11 cellular contexts compared by ENCODE assay signal in the genomic region with DNA sequence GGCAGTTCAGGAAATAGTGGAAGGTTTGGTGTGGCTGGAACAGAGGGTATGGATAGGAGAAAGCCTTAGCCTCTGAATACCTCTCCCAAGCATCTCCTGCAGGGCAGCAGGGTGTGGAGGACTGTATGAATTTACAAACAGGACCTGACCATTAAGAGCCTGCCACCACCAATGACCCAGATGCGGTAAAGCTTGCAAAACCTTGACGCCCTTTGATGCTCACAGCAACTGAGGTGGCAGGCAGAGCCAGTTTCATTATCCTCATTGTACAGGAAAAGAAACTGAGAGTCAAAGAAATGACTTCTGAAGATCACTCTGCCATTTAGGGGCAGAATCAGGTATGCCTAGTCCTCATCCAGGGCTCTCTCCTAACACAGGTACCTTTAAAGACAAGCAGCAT. TPM values are rescaled to one million over a fixed set of nuclear protein-coding genes. Genes with fewer than 3 reads are reported as not detected.
A peak's percentile ranks its signal among the peaks of the same experiment; 100 is the strongest.
DNase-seq lines count a peak whose midpoint lies in the region; ATAC-seq, FAIRE-seq and TF ChIP-seq lines count a peak whose summit lies in the region.
"Had no signal": no experiment of that assay in that cellular context is flagged by ENCODE, and none has a peak within 500 bp of the region (broad histone marks: within the 10 kb centered on the region; RNA-seq: fewer than 3 reads in every experiment).

No MANE protein-coding gene starts in this region.

- CTCF ChIA-PET in A673 (lab: Charles Lee), result no interaction called here

- H3K4me3 Mint-ChIP-seq in CD4-positive, CD25-positive, alpha-beta regulatory T cell, result no peak overlapping the region

- peaks cover 5 to 35% (median 20%) of the 10 kb centered on the region in 4 donors for H3K4me1 Mint-ChIP-seq in CD4-positive, CD25-positive, alpha-beta regulatory T cell

- H3K4me3 ChIP-seq in A673 (ENCODE audit: low read depth, low read length, poor library complexity, severe bottlenecking) (no peak overlapping the region), foreskin fibroblast (ENCODE audit: low read depth in 1 of 2, low read length in 2 of 2) (peak overlapping the region; percentile 8 to 97)
- peak overlapping the region; percentile 88 for H3K4me3 ChIP-seq in CD4-positive, CD25-positive, alpha-beta regulatory T cell (ENCODE audit: low read depth, low read length)

- peaks cover 7% of the 10 kb centered on the region for H3K36me3 ChIP-seq in A673 (ENCODE audit: insufficient read depth, low read length, poor library complexity, severe bottlenecking)
- H3K36me3 ChIP-seq in CD4-positive, CD25-positive, alpha-beta regulatory T cell (ENCODE audit: control insufficient read depth, insufficient read depth, low read length), result peaks cover 13% of the 10 kb centered on the region

- TF ChIP-seq CTCF in A673 (conservative IDR thresholded peaks at IDR 0.05; ENCODE audit: low read depth, low read length) (no peak), foreskin fibroblast (IDR thresholded peaks at IDR 0.05; ENCODE audit: low read depth, low read length) (no peak)

- H3K9me3 Mint-ChIP-seq in CD4-positive, CD25-positive, alpha-beta regulatory T cell, result no peaks in the 10 kb centered on the region

- peak overlapping the region; percentile 86 for H3K27ac ChIP-seq in A673 (ENCODE audit: low read depth, low read length, poor library complexity, severe bottlenecking)
- peak overlapping the region; percentile 34 for H3K27ac ChIP-seq in CD4-positive, CD25-positive, alpha-beta regulatory T cell (ENCODE audit: insufficient read depth, low read length, poor library complexity, severe bottlenecking)

- H3K9me3 ChIP-seq in A673 (ENCODE audit: low read depth, low read length, poor library complexity, severe bottlenecking), result no peaks in the 10 kb centered on the region
- no peaks in the 10 kb centered on the region for H3K9me3 ChIP-seq in CD4-positive, CD25-positive, alpha-beta regulatory T cell (ENCODE audit: control insufficient read depth in 2 of 2, low read length in 2 of 2)

- no peak for ATAC-seq in CD4-positive, CD25-positive, alpha-beta regulatory T cell (ENCODE audit: low read depth in 2 of 2)
- ATAC-seq in GM21381 (IDR thresholded peaks at IDR 0.05; ENCODE audit: unreplicated experiment), result no peak

- no peak for FAIRE-seq in frontal cortex (lab: Jason Lieb, UNC)
- FAIRE-seq: small intestine had no signal

- peaks cover 5% of the 10 kb centered on the region for H3K36me3 Mint-ChIP-seq in CD4-positive, CD25-positive, alpha-beta regulatory T cell

- H3K27me3 Mint-ChIP-seq in CD4-positive, CD25-positive, alpha-beta regulatory T cell, result no peaks in the 10 kb centered on the region

- DNase-seq in A673 (ENCODE audit: low spot score) (no peak), foreskin fibroblast (no peak), posterior vena cava (ENCODE audit: low spot score) (no peak), inferior parietal cortex (ENCODE audit: extremely low spot score) (no peak), frontal cortex (ENCODE audit: low spot score in 2 of 2) (no peak)
- DNase-seq in CD4-positive, CD25-positive, alpha-beta regulatory T cell, result peak in 1 of 3 donors; percentile 63
- DNase-seq in activated CD4-positive, alpha-beta T cell treated with anti-CD3 and anti-CD28 coated beads, Interleukin-2, amount 50 U/mL, for 48 hours, result peak; percentile 16 to 31
- DNase-seq: DMS153, NCI-H446 had no signal

- H3K27ac Mint-ChIP-seq in CD4-positive, CD25-positive, alpha-beta regulatory T cell, result no peak overlapping the region

- no peaks in the 10 kb centered on the region for H3K27me3 ChIP-seq in A673 (replicated peaks; ENCODE audit: insufficient read depth, low read depth, low read length, poor library complexity)
- H3K27me3 ChIP-seq in CD4-positive, CD25-positive, alpha-beta regulatory T cell (ENCODE audit: control insufficient read depth, insufficient read depth, low read length), result no peaks in the 10 kb centered on the region

- peaks cover 13% of the 10 kb centered on the region for H3K4me1 ChIP-seq in A673 (ENCODE audit: insufficient read depth, low read length, poor library complexity, severe bottlenecking)
- peaks cover 41% of the 10 kb centered on the region for H3K4me1 ChIP-seq in CD4-positive, CD25-positive, alpha-beta regulatory T cell (ENCODE audit: control insufficient read depth, insufficient read depth, low read length, poor library complexity, severe bottlenecking)

- POLR2A ChIA-PET in A673 (lab: Charles Lee; ENCODE audit: low non-redundant PET), result no interaction called here

- no TSS peak for BruUV-seq in A673 (replicated peaks; lab: Mats Ljungman, UMichigan)

- intact Hi-C loops in A673 (cut with micrococcal nuclease; ENCODE audit: unreplicated experiment) (no loop called here), posterior vena cava (cut with DNase I) (no loop called here)

RNA-seq across cellular contexts. Expression of a gene that starts 2.4 kb away (rescaled TPM):
- total RNA-seq in A673 (2021), result 182 and 196 TPM in 2 replicates
- total RNA-seq in CD4-positive, CD25-positive, alpha-beta regulatory T cell, result 111 TPM
- polyA plus RNA-seq in CD4-positive, CD25-positive, alpha-beta regulatory T cell, result 100 to 1,000 TPM; 119 to 142 (median 137) TPM
- total RNA-seq in posterior vena cava, result 100 to 1,000 TPM; 118 TPM
- 26.1 TPM for total RNA-seq in frontal cortex

RNA-seq across cellular contexts. Expression of a gene that starts 41.6 kb away (rescaled TPM):
- not detected in 2 replicates for total RNA-seq in A673 (2021)
- not detected for total RNA-seq in CD4-positive, CD25-positive, alpha-beta regulatory T cell
- not detected for polyA plus RNA-seq in CD4-positive, CD25-positive, alpha-beta regulatory T cell
- 1 to 10 TPM; 5.2 to 6.7 TPM for total RNA-seq in posterior vena cava
- not detected for total RNA-seq in frontal cortex

RNA-seq across cellular contexts. Expression of a gene that starts 41.7 kb away (rescaled TPM):
- total RNA-seq in A673 (2021), result not detected in 2 replicates
- total RNA-seq in CD4-positive, CD25-positive, alpha-beta regulatory T cell, result not detected
- not detected for polyA plus RNA-seq in CD4-positive, CD25-positive, alpha-beta regulatory T cell
- 1 to 10 TPM in 1 of 2 donors, under 1 TPM in 1; 0.76 to 2.9 TPM for total RNA-seq in posterior vena cava
- not detected for total RNA-seq in frontal cortex

Comparison
In these comparisons a context has a peak if more than half of its experiments do, and no peak if none do; other contexts are left out.
1. DNase-seq: peak in activated CD4-positive, alpha-beta T cell treated with anti-CD3 and anti-CD28 coated beads, Interleukin-2, amount 50 U/mL, for 48 hours (2 of 2); none in A673 (single experiment), foreskin fibroblast (0 of 2), posterior vena cava (single experiment), inferior parietal cortex (single experiment) and frontal cortex (0 of 2).